ENCODE assay signal across 33 cellular contexts in the genomic region with DNA sequence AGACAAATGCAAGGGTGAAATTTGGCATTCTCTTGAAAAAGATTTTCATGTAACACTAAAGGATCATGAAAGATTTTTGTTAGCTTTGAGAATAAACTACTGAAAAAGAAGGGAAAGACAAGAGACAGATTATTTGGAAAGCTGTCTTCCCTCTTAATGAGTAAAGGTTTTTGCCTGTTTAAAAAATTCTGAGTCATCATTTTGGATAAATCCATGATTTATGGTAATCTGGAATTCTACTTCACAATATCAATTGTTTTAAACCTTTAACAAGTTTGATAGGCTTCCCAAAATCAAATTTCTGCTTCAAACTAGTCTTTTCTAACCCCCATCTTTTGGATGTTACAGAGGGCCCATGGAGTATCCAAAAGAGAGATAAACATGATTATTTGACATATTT.
"Had no signal": no experiment of that assay in that cellular context is flagged by ENCODE, and none has a peak within 500 bp of the region (broad histone marks: within the 10 kb centered on the region; RNA-seq: fewer than 3 reads in every experiment).

No MANE protein-coding gene starts in this region.

- H3K9me3 ChIP-seq: adrenal gland, ascending aorta, body of pancreas had no signal

- H3K27me3 ChIP-seq: adrenal gland, ascending aorta, body of pancreas, brain microvascular endothelial cell, breast epithelium, cardiac muscle cell had no signal

- H3K27ac ChIP-seq: adrenal gland, ascending aorta, body of pancreas, brain microvascular endothelial cell, breast epithelium, cardiac muscle cell had no signal

- H3K4me3 ChIP-seq: adrenal gland, ascending aorta, body of pancreas, breast epithelium, cardiac muscle cell had no signal

- DNase-seq: activated effector memory CD4-positive, alpha-beta T cell treated with anti-CD3 and anti-CD28 coated beads, Interleukin-2, amount 50 U/mL, for 16 hours; activated effector memory CD4-positive, alpha-beta T cell treated with Interleukin-2 at 50 U/mL for 16 hours; activated gamma-delta T cell; activated gamma-delta T cell treated with Interleukin-2 at 50 U/mL for 16 hours; activated naive CD4-positive, alpha-beta T cell; activated naive CD4-positive, alpha-beta T cell treated with anti-CD3 and anti-CD28 coated beads for 36 hours; activated naive CD4-positive, alpha-beta T cell treated with anti-CD3 and anti-CD28 coated beads, Interleukin-2, amount 10 ng/mL, durations not matched to agents 7 days and 5 days; activated naive CD4-positive, alpha-beta T cell treated with anti-CD3 and anti-CD28 coated beads, Interleukin-2, amount 50 U/mL, for 16 hours; activated naive CD4-positive, alpha-beta T cell treated with Interleukin-2 at 50 U/mL for 16 hours; activated naive CD8-positive, alpha-beta T cell treated with anti-CD3 and anti-CD28 coated beads for 36 hours; activated naive CD8-positive, alpha-beta T cell treated with anti-CD3 and anti-CD28 coated beads, Interleukin-2, amount 10 ng/mL, durations not matched to agents 7 days and 5 days; activated naive CD8-positive, alpha-beta T cell treated with anti-CD3 and anti-CD28 coated beads, Interleukin-2, amount 50 U/mL, for 24 hours; activated T-cell treated with anti-CD3 and anti-CD28 coated beads, Interleukin-2, amount 50 U/mL, for 24 hours; activated T-cell treated with anti-CD3 and anti-CD28 coated beads, Interleukin-2, amount 50 U/mL, for 4 hours; activated T-cell treated with anti-CD3 and anti-CD28 coated beads, Interleukin-2, amount 50 U/mL, for 48 hours; activated T-cell treated with anti-CD3 and anti-CD28 coated beads, Interleukin-2, amount 50 U/mL, for 72 hours; adrenal gland; amniotic stem cell; amygdala; anterior cingulate cortex; aorta; body of pancreas; brain microvascular endothelial cell; caudate nucleus; central memory CD4-positive, alpha-beta T cell; cerebellar nuclear complex had no signal

- ATAC-seq: activated naive CD4-positive, alpha-beta T cell treated with anti-CD3 and anti-CD28 coated beads, Interleukin-2, amount 50 U/mL, for 72 hours; activated naive CD8-positive, alpha-beta T cell treated with anti-CD3 and anti-CD28 coated beads, Interleukin-2, amount 50 U/mL, for 24 hours; activated T-cell treated with anti-CD3 and anti-CD28 coated beads, Interleukin-2, amount 50 U/mL, for 4 hours; activated T-cell treated with anti-CD3 and anti-CD28 coated beads, Interleukin-2, amount 50 U/mL, for 72 hours; activated T-helper 17 cell treated with anti-CD3 and anti-CD28 coated beads, Interleukin-2, amount 50 U/mL, for 72 hours; body of pancreas had no signal

- H3K4me1 ChIP-seq: adrenal gland, ascending aorta, body of pancreas, breast epithelium had no signal

- FAIRE-seq: astrocyte, bronchial epithelial cell had no signal

- H3K36me3 ChIP-seq: adrenal gland, ascending aorta, brain microvascular endothelial cell, breast epithelium, cardiac muscle cell had no signal
